In the genomic region with DNA sequence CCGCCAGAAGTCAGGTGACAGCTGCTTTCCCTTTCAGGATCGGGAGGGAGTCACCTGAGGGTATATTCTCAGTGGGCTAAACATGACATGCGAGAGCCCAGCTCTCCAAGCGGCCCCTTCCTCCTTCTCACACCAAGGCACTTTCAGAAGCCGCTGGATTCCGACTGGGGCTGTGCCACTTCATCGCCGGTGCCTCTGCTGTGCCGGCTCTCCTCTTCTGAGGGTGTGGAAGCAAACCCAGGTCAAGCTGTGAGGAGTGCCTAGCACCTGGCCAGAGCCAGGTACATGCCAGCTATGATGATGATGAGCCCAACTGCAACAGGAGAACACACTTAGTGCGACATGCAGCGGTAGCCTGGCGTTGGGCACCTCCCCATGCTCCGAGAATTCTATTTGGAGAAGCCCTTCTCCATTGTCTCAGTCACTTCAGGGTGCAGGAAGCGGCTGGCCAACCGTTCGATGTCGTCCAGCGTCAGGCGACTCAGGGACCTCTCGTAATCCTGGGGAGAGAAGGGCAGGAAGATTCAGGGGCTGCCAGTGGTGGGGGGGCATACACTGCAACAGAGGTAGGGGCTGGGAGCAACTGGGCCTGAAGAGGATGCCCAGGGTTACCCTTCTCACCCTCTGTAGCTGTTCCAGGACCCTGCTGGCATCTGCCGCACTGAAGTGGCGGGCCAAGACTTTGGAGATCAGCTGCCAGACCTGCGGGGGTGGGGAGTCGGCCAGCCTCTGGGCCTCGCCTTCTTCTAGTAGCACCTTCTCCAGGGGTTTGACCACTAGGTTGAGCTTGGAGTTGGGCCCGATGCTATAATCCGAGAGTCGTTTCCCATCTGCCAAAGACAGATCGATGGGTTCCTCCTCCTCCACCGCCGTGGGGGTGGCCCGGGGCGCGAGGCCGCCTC, we compare ENCODE assay signal across 8 cellular contexts. TPM values are rescaled to one million over a fixed set of nuclear protein-coding genes. Genes with fewer than 3 reads are reported as not detected.
DNase-seq lines count a peak whose midpoint lies in the region; ATAC-seq and TF ChIP-seq lines count a peak whose summit lies in the region.

No MANE protein-coding gene starts in this region.

- peaks cover 10% of the 10 kb centered on the region; the same call in 2 of the 3 replicates for H3K4me1 Mint-ChIP-seq in GM23338

- no peaks in the 10 kb centered on the region for H3K9me2 ChIP-seq in GM23338 (ENCODE audit: insufficient read depth)

- H3K4me2 ChIP-seq in GM23338 = peak overlapping the region; percentile 80

- peaks cover 5% of the 10 kb centered on the region; the same call in 2 of the 3 replicates for H3K36me3 Mint-ChIP-seq in GM23338 (ENCODE audit: low read depth)

- H3K9me3 Mint-ChIP-seq in GM23338 = no peaks in the 10 kb centered on the region

- H4K20me1 ChIP-seq in GM23338 (replicated peaks; ENCODE audit: insufficient read depth) = no peaks in the 10 kb centered on the region; the same call in 1 of the 2 replicates

- no peaks in the 10 kb centered on the region for H3F3A ChIP-seq in GM23338 (replicated peaks; ENCODE audit: low read depth)

- H3K4me1 ChIP-seq in GM23338 (ENCODE audit: insufficient read depth) = no peaks in the 10 kb centered on the region
- H3K4me1 ChIP-seq in RWPE2 (ENCODE audit: insufficient read depth, poor library complexity, severe bottlenecking) = no peaks in the 10 kb centered on the region

- no peak for TF ChIP-seq CTCF in GM23338 (conservative IDR thresholded peaks at IDR 0.05; ENCODE audit: low read depth in 2 of 2)
- TF ChIP-seq CTCF in RWPE2 (IDR thresholded peaks at IDR 0.05; ENCODE audit: poor library complexity, severe bottlenecking) = no peak
- TF ChIP-seq CTCF in foreskin fibroblast (IDR thresholded peaks at IDR 0.05; ENCODE audit: low read depth, low read length) = no peak

- no peak overlapping the region for H3K27ac Mint-ChIP-seq in GM23338

- H3K4me3 Mint-ChIP-seq in GM23338 = peak overlapping the region; percentile 65

- no peak overlapping the region for H2AFZ ChIP-seq in GM23338

- peak; percentile 17 for DNase-seq in GM23338 (ENCODE audit: low spot score)
- DNase-seq in RWPE2 (ENCODE audit: low spot score) = no peak
- DNase-seq in foreskin fibroblast = no peak
- no peak for DNase-seq in skeletal muscle cell (ENCODE audit: low read depth)
- no peak for DNase-seq in dedifferentiated amniotic fluid mesenchymal stem cell (ENCODE audit: extremely low spot score)
- DNase-seq in KG1 (lab: John Stamatoyannopoulos, UW) = no peak

- H3K4me3 ChIP-seq in GM23338 = peak overlapping the region; percentile 56
- H3K4me3 ChIP-seq in RWPE2 (ENCODE audit: severe bottlenecking) = peak overlapping the region; percentile 64
- peak overlapping the region; percentile 57 to 59 for H3K4me3 ChIP-seq in foreskin fibroblast (ENCODE audit: low read depth in 1 of 2, low read length in 2 of 2)
- peak overlapping the region; percentile 47 for H3K4me3 ChIP-seq in skeletal muscle cell (ENCODE audit: low read depth, low read length)

- H3K79me2 ChIP-seq in GM23338 (replicated peaks; ENCODE audit: insufficient read depth) = no peaks in the 10 kb centered on the region

- no peak overlapping the region for H3K27ac ChIP-seq in GM23338 (ENCODE audit: low read depth)
- peak overlapping the region; percentile 80 for H3K27ac ChIP-seq in RWPE2 (ENCODE audit: poor library complexity, severe bottlenecking)

- no peaks in the 10 kb centered on the region for H3K36me3 ChIP-seq in GM23338 (ENCODE audit: insufficient read depth)
- H3K36me3 ChIP-seq in RWPE2 (ENCODE audit: low read depth) = peaks cover 32% of the 10 kb centered on the region

- peaks cover 14% of the 10 kb centered on the region for H3K27me3 Mint-ChIP-seq in GM23338 (ENCODE audit: insufficient read depth, low read depth, poor library complexity)

- no peak; the same call in 2 of the 3 replicates for ATAC-seq in GM23338
- no peak for ATAC-seq in RWPE2 (ENCODE audit: low read depth)
- ATAC-seq in GM21390 (IDR thresholded peaks at IDR 0.05; ENCODE audit: unreplicated experiment) = no peak
- no peak for ATAC-seq in HG03432 (IDR thresholded peaks at IDR 0.05; ENCODE audit: unreplicated experiment)

- H3K9me3 ChIP-seq in RWPE2 (ENCODE audit: severe bottlenecking) = no peaks in the 10 kb centered on the region

- no peaks in the 10 kb centered on the region for H3K27me3 ChIP-seq in GM23338 (ENCODE audit: insufficient read depth)
- no peaks in the 10 kb centered on the region for H3K27me3 ChIP-seq in RWPE2 (ENCODE audit: insufficient read depth, poor library complexity, severe bottlenecking)

TF ChIP-seq in GM23338, 12 proteins besides CTCF, POLR2A, EP300 and RAD21 (continues in another document):
- TF ChIP-seq, protein P1, sequence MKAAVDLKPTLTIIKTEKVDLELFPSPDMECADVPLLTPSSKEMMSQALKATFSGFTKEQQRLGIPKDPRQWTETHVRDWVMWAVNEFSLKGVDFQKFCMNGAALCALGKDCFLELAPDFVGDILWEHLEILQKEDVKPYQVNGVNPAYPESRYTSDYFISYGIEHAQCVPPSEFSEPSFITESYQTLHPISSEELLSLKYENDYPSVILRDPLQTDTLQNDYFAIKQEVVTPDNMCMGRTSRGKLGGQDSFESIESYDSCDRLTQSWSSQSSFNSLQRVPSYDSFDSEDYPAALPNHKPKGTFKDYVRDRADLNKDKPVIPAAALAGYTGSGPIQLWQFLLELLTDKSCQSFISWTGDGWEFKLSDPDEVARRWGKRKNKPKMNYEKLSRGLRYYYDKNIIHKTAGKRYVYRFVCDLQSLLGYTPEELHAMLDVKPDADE (IDR thresholded peaks at IDR 0.05) = no peak
- TF ChIP-seq EZH2 (IDR thresholded peaks at IDR 0.05; ENCODE audit: low read depth, unreplicated experiment) (no peak), JUNB (IDR thresholded peaks at IDR 0.05; ENCODE audit: unreplicated experiment) (no peak), NANOG (IDR thresholded peaks at IDR 0.05; ENCODE audit: borderline replicate concordance) (no peak), ZNF114 (CRISPR knock-in tag; IDR thresholded peaks at IDR 0.05) (no peak), ZNF331 (CRISPR knock-in tag; IDR thresholded peaks at IDR 0.05; ENCODE audit: low read depth) (no peak), EZH2phosphoT487 (IDR thresholded peaks at IDR 0.05; ENCODE audit: unreplicated experiment) (no peak), CREB1 (CRISPR knock-in tag; IDR thresholded peaks at IDR 0.05; ENCODE audit: low read depth) (no peak), STAT1 (IDR thresholded peaks at IDR 0.05; ENCODE audit: unreplicated experiment) (no peak), POLR2AphosphoS5 (IDR thresholded peaks at IDR 0.05; ENCODE audit: low read depth) (no peak)
- TF ChIP-seq, protein P2, sequence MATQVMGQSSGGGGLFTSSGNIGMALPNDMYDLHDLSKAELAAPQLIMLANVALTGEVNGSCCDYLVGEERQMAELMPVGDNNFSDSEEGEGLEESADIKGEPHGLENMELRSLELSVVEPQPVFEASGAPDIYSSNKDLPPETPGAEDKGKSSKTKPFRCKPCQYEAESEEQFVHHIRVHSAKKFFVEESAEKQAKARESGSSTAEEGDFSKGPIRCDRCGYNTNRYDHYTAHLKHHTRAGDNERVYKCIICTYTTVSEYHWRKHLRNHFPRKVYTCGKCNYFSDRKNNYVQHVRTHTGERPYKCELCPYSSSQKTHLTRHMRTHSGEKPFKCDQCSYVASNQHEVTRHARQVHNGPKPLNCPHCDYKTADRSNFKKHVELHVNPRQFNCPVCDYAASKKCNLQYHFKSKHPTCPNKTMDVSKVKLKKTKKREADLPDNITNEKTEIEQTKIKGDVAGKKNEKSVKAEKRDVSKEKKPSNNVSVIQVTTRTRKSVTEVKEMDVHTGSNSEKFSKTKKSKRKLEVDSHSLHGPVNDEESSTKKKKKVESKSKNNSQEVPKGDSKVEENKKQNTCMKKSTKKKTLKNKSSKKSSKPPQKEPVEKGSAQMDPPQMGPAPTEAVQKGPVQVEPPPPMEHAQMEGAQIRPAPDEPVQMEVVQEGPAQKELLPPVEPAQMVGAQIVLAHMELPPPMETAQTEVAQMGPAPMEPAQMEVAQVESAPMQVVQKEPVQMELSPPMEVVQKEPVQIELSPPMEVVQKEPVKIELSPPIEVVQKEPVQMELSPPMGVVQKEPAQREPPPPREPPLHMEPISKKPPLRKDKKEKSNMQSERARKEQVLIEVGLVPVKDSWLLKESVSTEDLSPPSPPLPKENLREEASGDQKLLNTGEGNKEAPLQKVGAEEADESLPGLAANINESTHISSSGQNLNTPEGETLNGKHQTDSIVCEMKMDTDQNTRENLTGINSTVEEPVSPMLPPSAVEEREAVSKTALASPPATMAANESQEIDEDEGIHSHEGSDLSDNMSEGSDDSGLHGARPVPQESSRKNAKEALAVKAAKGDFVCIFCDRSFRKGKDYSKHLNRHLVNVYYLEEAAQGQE (IDR thresholded peaks at IDR 0.05; ENCODE audit: unreplicated experiment) = no peak

RNA-seq across cellular contexts. Expression of a gene that starts 1.0 kb away (rescaled TPM):
- 39.0 and 43.7 TPM in 2 replicates for total RNA-seq in GM23338 (2014; rRNA removed; shearing (Covaris generic))
- 15.2 and 15.6 TPM in 2 replicates for polyA plus RNA-seq in GM23338 (2016; fragmentation: Nextera tagmentation; extraction: Ambion mirVana)

RNA-seq across cellular contexts. Expression of a gene that starts 5.0 kb away (rescaled TPM):
- total RNA-seq in GM23338 (2014; rRNA removed; shearing (Covaris generic)) = 9.5 and 17.6 TPM in 2 replicates
- polyA plus RNA-seq in GM23338 (2016; fragmentation: Nextera tagmentation; extraction: Ambion mirVana) = 7.3 and 7.6 TPM in 2 replicates

RNA-seq across cellular contexts. Expression of a gene that starts 6.3 kb away (rescaled TPM):
- total RNA-seq in GM23338 (2014; rRNA removed; shearing (Covaris generic)) = 60.3 and 71.0 TPM in 2 replicates
- polyA plus RNA-seq in GM23338 (2016; fragmentation: Nextera tagmentation; extraction: Ambion mirVana) = 76.5 and 84.5 TPM in 2 replicates

RNA-seq across cellular contexts. Expression of a gene that starts 27.3 kb away (rescaled TPM):
- 5.4 and 7.0 TPM in 2 replicates for total RNA-seq in GM23338 (2014; rRNA removed; shearing (Covaris generic))
- 2.7 and 4.1 TPM in 2 replicates for polyA plus RNA-seq in GM23338 (2016; fragmentation: Nextera tagmentation; extraction: Ambion mirVana)

RNA-seq across cellular contexts. Expression of a gene that starts 30.6 kb away (rescaled TPM):
- total RNA-seq in GM23338 (2014; rRNA removed; shearing (Covaris generic)) = 14.0 and 16.5 TPM in 2 replicates
- 11.8 and 12.0 TPM in 2 replicates for polyA plus RNA-seq in GM23338 (2016; fragmentation: Nextera tagmentation; extraction: Ambion mirVana)
